ENCODE assay signal across 12 cellular contexts in genomic region chr4:182240161-182241130, GRCh38. TPM values are rescaled to one million over a fixed set of nuclear protein-coding genes. Genes with fewer than 3 reads are reported as not detected.
DNase-seq lines count a peak whose midpoint lies in the region; ATAC-seq and TF ChIP-seq lines count a peak whose summit lies in the region.
"Had no signal": no experiment of that assay in that cellular context is flagged by ENCODE, and none has a peak within 500 bp of the region (broad histone marks: within the 10 kb centered on the region; RNA-seq: fewer than 3 reads in every experiment).

No MANE protein-coding gene starts in this region.

- H3K79me2 ChIP-seq in ACC112 (ENCODE audit: control insufficient read depth, insufficient read depth, low read length, unreplicated experiment), result peaks cover 4% of the 10 kb centered on the region
- no peaks in the 10 kb centered on the region for H3K79me2 ChIP-seq in OCI-LY7 (ENCODE audit: insufficient read depth, low read depth, low read length)

- no peak for ATAC-seq in GM18907 (IDR thresholded peaks at IDR 0.05; ENCODE audit: unreplicated experiment)
- ATAC-seq in HG02973 (IDR thresholded peaks at IDR 0.05; ENCODE audit: unreplicated experiment), result no peak

- no peaks in the 10 kb centered on the region for H3K27me3 ChIP-seq in ACC112 (ENCODE audit: insufficient read depth, low read length)
- H3K27me3 ChIP-seq in HUES48 (ENCODE audit: control insufficient read depth, insufficient read depth, low read length), result no peaks in the 10 kb centered on the region
- H3K27me3 ChIP-seq: tibial artery had no signal

- H3K27ac ChIP-seq in ACC112 (ENCODE audit: low read depth, low read length) (peak overlapping the region; percentile 63), HUES48 (ENCODE audit: low read depth, low read length) (peak overlapping the region; percentile 71), OCI-LY7 (ENCODE audit: low read depth, low read length, poor library complexity, severe bottlenecking) (no peak overlapping the region)
- H3K27ac ChIP-seq: tibial artery had no signal

- POLR2A ChIA-PET in OCI-LY7 (lab: Charles Lee), result no interaction called here

- no peak overlapping the region for H3K4me2 ChIP-seq in OCI-LY7 (ENCODE audit: low read length)

- BruUV-seq in OCI-LY7 (replicated peaks; lab: Mats Ljungman, UMichigan), result no TSS peak

- H3K4me1 ChIP-seq in ACC112 (ENCODE audit: control insufficient read depth, insufficient read depth, low read length, unreplicated experiment), result peaks cover 34% of the 10 kb centered on the region
- peaks cover 40% of the 10 kb centered on the region for H3K4me1 ChIP-seq in HUES48 (ENCODE audit: control insufficient read depth, insufficient read depth, low read length)
- H3K4me1 ChIP-seq in OCI-LY7 (ENCODE audit: insufficient read depth, low read length, poor library complexity, severe bottlenecking), result no peaks in the 10 kb centered on the region
- H3K4me1 ChIP-seq: tibial artery had no signal

- DNase-seq in cardiac fibroblast (ENCODE audit: low read depth in 2 of 2), result peak; percentile 20 to 42
- DNase-seq in myocyte (ENCODE audit: low read depth), result peak; percentile 95
- no peak for DNase-seq in OCI-LY7 (ENCODE audit: low spot score)
- no peak for DNase-seq in stimulated activated CD4-positive, alpha-beta T cell treated with anti-CD3 and anti-CD28 coated beads, Interleukin-1b, Interleukin-23, amount 100 ng/mL, for 48 hours
- DNase-seq: midbrain; stimulated activated CD4-positive, alpha-beta T cell treated with anti-CD3 and anti-CD28 coated beads, Interleukin-4, amount 100 ng/mL, for 4 hours; tibial artery had no signal

- H3K4me3 ChIP-seq in ACC112 (ENCODE audit: low read depth, low read length) (peak overlapping the region; percentile 61), HUES48 (ENCODE audit: low read depth, low read length) (no peak overlapping the region), cardiac fibroblast (replicated peaks in 1 of 2; ENCODE audit: low read depth in 2 of 2, low read length in 2 of 2) (no peak overlapping the region), OCI-LY7 (ENCODE audit: low read depth, low read length, poor library complexity, severe bottlenecking) (no peak overlapping the region)
- H3K4me3 ChIP-seq: tibial artery had no signal

- TF ChIP-seq CTCF in cardiac fibroblast (IDR thresholded peaks at IDR 0.05; ENCODE audit: low read depth, low read length), result no peak
- TF ChIP-seq CTCF in OCI-LY7 (conservative IDR thresholded peaks at IDR 0.05; ENCODE audit: low read length), result no peak

- intact Hi-C loops in OCI-LY7 (cut with micrococcal nuclease; ENCODE audit: unreplicated experiment), result no loop called here

- CTCF ChIA-PET in OCI-LY7 (lab: Charles Lee; ENCODE audit: unreplicated experiment), result no interaction called here

- H3K36me3 ChIP-seq in ACC112 (ENCODE audit: insufficient read depth, low read length) (no peaks in the 10 kb centered on the region), HUES48 (ENCODE audit: control insufficient read depth, insufficient read depth, low read length) (no peaks in the 10 kb centered on the region), OCI-LY7 (ENCODE audit: insufficient read depth, low read length) (no peaks in the 10 kb centered on the region)
- H3K36me3 ChIP-seq: tibial artery had no signal

- H3K9ac ChIP-seq in HUES48 (ENCODE audit: low read depth, low read length), result no peak overlapping the region; the same call in 1 of the 2 replicates

- H4K20me1 ChIP-seq in OCI-LY7 (ENCODE audit: insufficient read depth, low read length), result no peaks in the 10 kb centered on the region

- H2AFZ ChIP-seq in ACC112 (ENCODE audit: low read length, unreplicated experiment), result peak overlapping the region; percentile 69
- no peak overlapping the region for H2AFZ ChIP-seq in OCI-LY7 (ENCODE audit: low read length)

- H3K9me3 ChIP-seq in HUES48 (ENCODE audit: control insufficient read depth, insufficient read depth, low read length), result no peaks in the 10 kb centered on the region
- H3K9me3 ChIP-seq in OCI-LY7 (ENCODE audit: low read length), result no peaks in the 10 kb centered on the region
- H3K9me3 ChIP-seq: tibial artery had no signal

- no peaks in the 10 kb centered on the region for H3K9me2 ChIP-seq in OCI-LY7 (ENCODE audit: insufficient read depth, low read length)

RNA-seq across cellular contexts. Expression of gene TENM3, which starts 2.8 kb away (rescaled TPM):
- total RNA-seq in myocyte (75.7 and 91.0 TPM in 2 replicates), OCI-LY7 (2022) (not detected in 2 replicates)
- polyA plus RNA-seq in myocyte (2012), result 44.9 TPM
- 0.28 TPM in 1 of 2 replicates, not detected in the other for total RNA-seq in OCI-LY7 (2014; rRNA removed; shearing (Covaris generic))
- total RNA-seq: activated CD8-positive, alpha-beta memory T cell treated with anti-CD3 and anti-CD28 coated beads for 36 hours had no signal

Comparison
In these comparisons a context has a peak if more than half of its experiments do, and no peak if none do; other contexts are left out.
1. DNase-seq: peak in cardiac fibroblast (2 of 2) and myocyte (single experiment); none in OCI-LY7 (single experiment) and stimulated activated CD4-positive, alpha-beta T cell treated with anti-CD3 and anti-CD28 coated beads, Interleukin-1b, Interleukin-23, amount 100 ng/mL, for 48 hours (single experiment).
2. RNA of gene TENM3, which starts 2.8 kb away (total RNA-seq): 75.7 to 91.0 TPM in myocyte; 0.28 TPM in OCI-LY7; every median in the first group is over 10 times any median in the second.